In genomic region chr20:13245250-13245723, GRCh38 we compare ENCODE assay signal across 23 cellular contexts.
"Had no signal": no experiment of that assay in that cellular context is flagged by ENCODE, and none has a peak within 500 bp of the region (broad histone marks: within the 10 kb centered on the region; RNA-seq: fewer than 3 reads in every experiment).

No MANE protein-coding gene starts in this region.

- H3K9me3 ChIP-seq: adrenal gland, ascending aorta, prostate gland, right atrium auricular region, tibial nerve had no signal

- H3K36me3 Mint-ChIP-seq: natural killer cell had no signal

- H3K27ac Mint-ChIP-seq: activated CD8-positive, alpha-beta T cell treated with anti-CD3 and anti-CD28 coated beads for 36 hours; activated T-helper 1 cell treated with anti-CD3 and anti-CD28 coated beads, Interleukin-12 subunit alpha, Interleukin-12 subunit beta, Interleukin-2, Interleukin-4 antibody, amounts not matched to agents 30 ng/mL and 10 ng/mL and 1 ng/mL, durations not matched to agents 14 hours and 24 hours and 36 hours; natural killer cell; stimulated activated naive CD8-positive, alpha-beta T cell treated with anti-CD3 and anti-CD28 coated beads, Interleukin-15, amount 100 ng/mL, for 72 hours had no signal

- DNase-seq: activated CD4-positive, alpha-beta T cell treated with anti-CD3 and anti-CD28 coated beads for 48 hours; activated CD4-positive, CD25-positive, alpha-beta regulatory T cell; activated CD8-positive, alpha-beta T cell treated with anti-CD3 and anti-CD28 coated beads for 36 hours; activated gamma-delta T cell; activated naive CD4-positive, alpha-beta T cell treated with anti-CD3 and anti-CD28 coated beads, Interleukin-2, amount 50 U/mL, for 16 hours; adrenal gland; brain microvascular endothelial cell; caudate nucleus; dermis blood vessel endothelial cell; effector memory CD4-positive, alpha-beta T cell; foreskin melanocyte; kidney; natural killer cell; stimulated activated CD4-positive, alpha-beta T cell treated with anti-CD3 and anti-CD28 coated beads, Interleukin-12 subunit alpha, Interleukin-12 subunit beta, amount 100 ng/mL, for 4 hours; stimulated activated CD4-positive, alpha-beta T cell treated with anti-CD3 and anti-CD28 coated beads, Interleukin-4, amount 100 ng/mL, for 4 hours; stimulated activated naive CD8-positive, alpha-beta T cell treated with anti-CD3 and anti-CD28 coated beads, Interleukin-15, amount 100 ng/mL, for 72 hours; T1000 had no signal

- H3K27me3 ChIP-seq: adrenal gland, ascending aorta, brain microvascular endothelial cell, right atrium auricular region, tibial nerve had no signal

- H3K27me3 Mint-ChIP-seq: activated CD8-positive, alpha-beta T cell treated with anti-CD3 and anti-CD28 coated beads for 36 hours; stimulated activated naive CD8-positive, alpha-beta T cell treated with anti-CD3 and anti-CD28 coated beads, Interleukin-15, amount 100 ng/mL, for 72 hours had no signal

- H3K4me1 ChIP-seq: adrenal gland, ascending aorta, prostate gland, right atrium auricular region, tibial nerve had no signal

- H3K4me3 Mint-ChIP-seq: activated CD8-positive, alpha-beta T cell treated with anti-CD3 and anti-CD28 coated beads for 36 hours; activated T-helper 1 cell treated with anti-CD3 and anti-CD28 coated beads, Interleukin-12 subunit alpha, Interleukin-12 subunit beta, Interleukin-2, Interleukin-4 antibody, amounts not matched to agents 30 ng/mL and 10 ng/mL and 1 ng/mL, durations not matched to agents 14 hours and 24 hours and 36 hours; natural killer cell; stimulated activated naive CD8-positive, alpha-beta T cell treated with anti-CD3 and anti-CD28 coated beads, Interleukin-15, amount 100 ng/mL, for 72 hours had no signal

- H3K4me3 ChIP-seq: adrenal gland, ascending aorta, lung, prostate gland, right atrium auricular region, tibial nerve had no signal

- H3K36me3 ChIP-seq: adrenal gland, ascending aorta, brain microvascular endothelial cell, prostate gland, right atrium auricular region, tibial nerve had no signal

- H3K9me3 Mint-ChIP-seq: activated CD8-positive, alpha-beta T cell treated with anti-CD3 and anti-CD28 coated beads for 36 hours; activated T-helper 1 cell treated with anti-CD3 and anti-CD28 coated beads, Interleukin-12 subunit alpha, Interleukin-12 subunit beta, Interleukin-2, Interleukin-4 antibody, amounts not matched to agents 30 ng/mL and 10 ng/mL and 1 ng/mL, durations not matched to agents 14 hours and 24 hours and 36 hours; natural killer cell had no signal

- ATAC-seq: activated CD8-positive, alpha-beta T cell treated with anti-CD3 and anti-CD28 coated beads for 36 hours; natural killer cell; stimulated activated naive CD8-positive, alpha-beta T cell treated with anti-CD3 and anti-CD28 coated beads, Interleukin-15, amount 100 ng/mL, for 72 hours had no signal

- H3K27ac ChIP-seq: adrenal gland, ascending aorta, brain microvascular endothelial cell, prostate gland, right atrium auricular region, tibial nerve had no signal
